23 cellular contexts compared by ENCODE assay signal in the genomic region with DNA sequence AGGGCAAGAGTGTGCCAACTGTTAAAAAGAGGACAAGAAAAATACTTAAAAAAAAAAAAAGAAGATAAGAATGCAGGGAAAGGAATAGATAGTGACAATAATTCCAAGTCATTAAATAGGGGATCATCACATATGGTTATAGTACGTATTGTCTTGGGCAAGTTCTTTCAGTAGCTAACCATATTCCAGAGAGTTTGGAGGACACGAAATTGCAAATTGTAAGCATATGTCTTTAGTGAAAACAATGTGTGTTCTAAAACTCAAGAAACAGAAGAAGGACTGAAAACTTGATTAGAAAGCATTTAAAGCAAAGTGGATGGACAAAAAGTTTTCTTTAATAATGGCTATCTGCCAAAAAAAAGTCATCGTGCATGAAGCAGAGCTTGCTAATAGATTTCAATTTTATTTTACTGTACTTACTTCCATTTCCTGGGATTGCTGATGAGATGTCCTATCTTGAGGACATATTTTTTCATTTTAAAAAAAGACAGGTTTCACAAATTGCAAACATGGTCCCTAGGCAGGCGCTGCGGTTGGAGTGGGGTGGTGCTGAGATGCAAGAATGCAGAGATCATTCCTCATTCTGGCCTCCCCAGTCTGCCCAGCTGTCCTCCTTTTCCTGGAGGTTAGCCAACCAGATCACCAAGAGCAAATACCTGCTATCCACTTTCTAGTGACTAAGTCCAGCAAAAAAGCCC. TPM values are rescaled to one million over a fixed set of nuclear protein-coding genes. Genes with fewer than 3 reads are reported as not detected.
"Had no signal": no experiment of that assay in that cellular context is flagged by ENCODE, and none has a peak within 500 bp of the region (broad histone marks: within the 10 kb centered on the region; RNA-seq: fewer than 3 reads in every experiment).

No MANE protein-coding gene starts in this region.

- H3K4me3 Mint-ChIP-seq: activated CD4-positive, alpha-beta T cell treated with anti-CD3 and anti-CD28 coated beads, Interleukin-2, amount 10 ng/mL, durations not matched to agents 7 days and 5 days; activated CD8-positive, alpha-beta T cell treated with anti-CD3 and anti-CD28 coated beads, Interleukin-2, amount 10 ng/mL, durations not matched to agents 7 days and 5 days; activated naive CD8-positive, alpha-beta T cell treated with anti-CD3 and anti-CD28 coated beads, Interleukin-2, amount 10 ng/mL, durations not matched to agents 7 days and 5 days; activated T-cell treated with anti-CD3 and anti-CD28 coated beads, Interleukin-2, amount 50 U/mL, for 24 hours; naive thymus-derived CD4-positive, alpha-beta T cell; T-helper 1 cell treated with Interleukin-12 subunit alpha and Interleukin-12 subunit beta and Interleukin-4 antibody, amounts not matched to agents 30 μg/mL and 1 μg/mL, for 36 hours had no signal

- H3K9me3 Mint-ChIP-seq: activated CD4-positive, alpha-beta T cell treated with anti-CD3 and anti-CD28 coated beads, Interleukin-2, amount 10 ng/mL, durations not matched to agents 7 days and 5 days; activated naive CD8-positive, alpha-beta T cell treated with anti-CD3 and anti-CD28 coated beads, Interleukin-2, amount 10 ng/mL, durations not matched to agents 7 days and 5 days; activated T-cell treated with anti-CD3 and anti-CD28 coated beads, Interleukin-2, amount 50 U/mL, for 24 hours; activated T-helper 2 cell treated with anti-CD3 and anti-CD28 coated beads, Interferon-gamma antibody, Interleukin-2, Interleukin-4, amounts not matched to agents 10 μg/mL and 5 μg/mL and 100 μg/mL, durations not matched to agents 14 hours and 24 hours and 36 hours; naive thymus-derived CD4-positive, alpha-beta T cell; T-helper 1 cell treated with Interleukin-12 subunit alpha and Interleukin-12 subunit beta and Interleukin-4 antibody, amounts not matched to agents 30 μg/mL and 1 μg/mL, for 36 hours had no signal

- H3K36me3 Mint-ChIP-seq: activated naive CD8-positive, alpha-beta T cell treated with anti-CD3 and anti-CD28 coated beads, Interleukin-2, amount 10 ng/mL, durations not matched to agents 7 days and 5 days; naive thymus-derived CD4-positive, alpha-beta T cell had no signal

- H3K27me3 Mint-ChIP-seq: activated T-cell treated with anti-CD3 and anti-CD28 coated beads, Interleukin-2, amount 50 U/mL, for 24 hours had no signal

- DNase-seq: activated CD4-positive, alpha-beta T cell treated with anti-CD3 and anti-CD28 coated beads, Interleukin-2, amount 10 ng/mL, durations not matched to agents 7 days and 5 days; activated CD8-positive, alpha-beta T cell treated with anti-CD3 and anti-CD28 coated beads, Interleukin-2, amount 10 ng/mL, durations not matched to agents 7 days and 5 days; activated naive CD4-positive, alpha-beta T cell treated with Interleukin-2 at 50 U/mL for 16 hours; activated naive CD8-positive, alpha-beta T cell treated with anti-CD3 and anti-CD28 coated beads, Interleukin-2, amount 10 ng/mL, durations not matched to agents 7 days and 5 days; activated T-cell treated with anti-CD3 and anti-CD28 coated beads, Interleukin-2, amount 50 U/mL, for 24 hours; anterior cingulate cortex; brain microvascular endothelial cell; central memory CD4-positive, alpha-beta T cell; midbrain; naive thymus-derived CD4-positive, alpha-beta T cell; stimulated activated naive CD8-positive, alpha-beta T cell treated with anti-CD3 and anti-CD28 coated beads, Interleukin-15, Interleukin-2, amounts not matched to agents 100 U/mL and 50 U/mL, for 24 hours; uterus had no signal

- ATAC-seq: activated CD4-positive, CD25-positive, alpha-beta regulatory T cell treated with anti-CD3 and anti-CD28 coated beads, Interleukin-2, amount 50 U/mL, for 24 hours; activated CD8-positive, alpha-beta T cell treated with anti-CD3 and anti-CD28 coated beads, Interleukin-2, amount 10 ng/mL, durations not matched to agents 7 days and 5 days; left lobe of liver; naive thymus-derived CD4-positive, alpha-beta T cell; stimulated activated naive CD8-positive, alpha-beta T cell treated with anti-CD3 and anti-CD28 coated beads, Interleukin-15, Interleukin-2, amounts not matched to agents 100 U/mL and 50 U/mL, for 24 hours had no signal

- H3K27ac Mint-ChIP-seq: activated CD4-positive, alpha-beta T cell treated with anti-CD3 and anti-CD28 coated beads, Interleukin-2, amount 10 ng/mL, durations not matched to agents 7 days and 5 days; activated CD8-positive, alpha-beta T cell treated with anti-CD3 and anti-CD28 coated beads, Interleukin-2, amount 10 ng/mL, durations not matched to agents 7 days and 5 days; activated naive CD8-positive, alpha-beta T cell treated with anti-CD3 and anti-CD28 coated beads, Interleukin-2, amount 10 ng/mL, durations not matched to agents 7 days and 5 days; activated T-cell treated with anti-CD3 and anti-CD28 coated beads, Interleukin-2, amount 50 U/mL, for 24 hours; activated T-helper 2 cell treated with anti-CD3 and anti-CD28 coated beads, Interferon-gamma antibody, Interleukin-2, Interleukin-4, amounts not matched to agents 10 μg/mL and 5 μg/mL and 100 μg/mL, durations not matched to agents 14 hours and 24 hours and 36 hours; T-helper 1 cell treated with Interleukin-12 subunit alpha and Interleukin-12 subunit beta and Interleukin-4 antibody, amounts not matched to agents 30 μg/mL and 1 μg/mL, for 36 hours had no signal

RNA-seq across cellular contexts. Expression of gene TSHB, which starts 47.8 kb away (rescaled TPM):
- total RNA-seq: activated CD4-positive, alpha-beta T cell treated with anti-CD3 and anti-CD28 coated beads, Interleukin-2, amount 10 ng/mL, durations not matched to agents 7 days and 5 days; activated CD8-positive, alpha-beta T cell treated with anti-CD3 and anti-CD28 coated beads, Interleukin-2, amount 10 ng/mL, durations not matched to agents 7 days and 5 days; activated naive CD8-positive, alpha-beta T cell treated with anti-CD3 and anti-CD28 coated beads, Interleukin-2, amount 10 ng/mL, durations not matched to agents 7 days and 5 days; activated T-helper 2 cell treated with anti-CD3 and anti-CD28 coated beads, Interferon-gamma antibody, Interleukin-2, Interleukin-4, amounts not matched to agents 10 μg/mL and 5 μg/mL and 100 μg/mL, durations not matched to agents 14 hours and 24 hours and 36 hours; epithelial cell of proximal tubule; glomerular endothelial cell; left lobe of liver; lung microvascular endothelial cell; naive thymus-derived CD4-positive, alpha-beta T cell; osteocyte; prostate gland; right atrium auricular region; tibial nerve; uterus had no signal
- polyA plus RNA-seq: naive thymus-derived CD4-positive, alpha-beta T cell had no signal
